ENCODE assay signal across 30 cellular contexts in genomic region chr2:55968931-55969330, GRCh38. TPM values are rescaled to one million over a fixed set of nuclear protein-coding genes. Genes with fewer than 3 reads are reported as not detected.
"Had no signal": no experiment of that assay in that cellular context is flagged by ENCODE, and none has a peak within 500 bp of the region (broad histone marks: within the 10 kb centered on the region; RNA-seq: fewer than 3 reads in every experiment).

No MANE protein-coding gene starts in this region.

- FAIRE-seq: bronchial epithelial cell, TTC549 had no signal

- DNase-seq: activated CD4-positive, alpha-beta memory T cell treated with anti-CD3 and anti-CD28 coated beads for 36 hours; activated CD4-positive, alpha-beta T cell treated with anti-CD3 and anti-CD28 coated beads for 36 hours; activated CD4-positive, alpha-beta T cell treated with anti-CD3 and anti-CD28 coated beads, Interleukin-2, amount 50 U/mL, for 1 hour; activated CD8-positive, alpha-beta memory T cell treated with anti-CD3 and anti-CD28 coated beads, Interleukin-2, amount 10 ng/mL, durations not matched to agents 7 days and 5 days; activated CD8-positive, alpha-beta memory T cell treated with anti-CD3 and anti-CD28 coated beads, Interleukin-2, amount 50 U/mL, for 48 hours; activated effector memory CD4-positive, alpha-beta T cell treated with Interleukin-2 at 50 U/mL for 16 hours; activated naive CD4-positive, alpha-beta T cell treated with anti-CD3 and anti-CD28 coated beads, Interleukin-2, amount 10 ng/mL, durations not matched to agents 7 days and 5 days; activated naive CD8-positive, alpha-beta T cell treated with anti-CD3 and anti-CD28 coated beads, Interleukin-2, amount 50 U/mL, for 24 hours; activated T-cell treated with anti-CD3 and anti-CD28 coated beads, Interleukin-2, amount 50 U/mL, for 48 hours; anterior cingulate cortex; caudate nucleus; cerebellar nuclear complex; NCI-H1092 treated with DMSO at 0.1 percent for 48 hours; NCI-H1417; NCI-H146; NCI-H187; NCI-H2029 treated with DMSO at 0.1 percent for 48 hours; NCI-H2107; NCI-H2171; NCI-H510A; NCI-H526; NCI-H748 treated with DMSO at 0.1 percent for 48 hours; NK-92 treated with Interleukin-12 subunit alpha and Interleukin-12 subunit beta, amount 100 ng/mL, for 24 hours; RPMI8226; SHP77 treated with DMSO at 0.1 percent for 48 hours; T1000 had no signal

RNA-seq across cellular contexts. Expression of gene EFEMP1, which starts 45.3 kb away (rescaled TPM):
- total RNA-seq: activated CD4-positive, alpha-beta memory T cell treated with anti-CD3 and anti-CD28 coated beads for 36 hours; activated CD4-positive, alpha-beta T cell treated with anti-CD3 and anti-CD28 coated beads for 36 hours; activated CD8-positive, alpha-beta memory T cell treated with anti-CD3 and anti-CD28 coated beads, Interleukin-2, amount 10 ng/mL, durations not matched to agents 7 days and 5 days; T-helper 1 cell treated with Interleukin-12 subunit alpha and Interleukin-12 subunit beta and Interleukin-4 antibody, amounts not matched to agents 30 ng/mL and 1 ng/mL, for 36 hours; T-helper 2 cell treated with Interferon-gamma antibody and Interleukin-4, amounts not matched to agents 100 ng/mL and 5 ng/mL, for 36 hours had no signal
